9 cellular contexts compared by ENCODE assay signal in the genomic region with DNA sequence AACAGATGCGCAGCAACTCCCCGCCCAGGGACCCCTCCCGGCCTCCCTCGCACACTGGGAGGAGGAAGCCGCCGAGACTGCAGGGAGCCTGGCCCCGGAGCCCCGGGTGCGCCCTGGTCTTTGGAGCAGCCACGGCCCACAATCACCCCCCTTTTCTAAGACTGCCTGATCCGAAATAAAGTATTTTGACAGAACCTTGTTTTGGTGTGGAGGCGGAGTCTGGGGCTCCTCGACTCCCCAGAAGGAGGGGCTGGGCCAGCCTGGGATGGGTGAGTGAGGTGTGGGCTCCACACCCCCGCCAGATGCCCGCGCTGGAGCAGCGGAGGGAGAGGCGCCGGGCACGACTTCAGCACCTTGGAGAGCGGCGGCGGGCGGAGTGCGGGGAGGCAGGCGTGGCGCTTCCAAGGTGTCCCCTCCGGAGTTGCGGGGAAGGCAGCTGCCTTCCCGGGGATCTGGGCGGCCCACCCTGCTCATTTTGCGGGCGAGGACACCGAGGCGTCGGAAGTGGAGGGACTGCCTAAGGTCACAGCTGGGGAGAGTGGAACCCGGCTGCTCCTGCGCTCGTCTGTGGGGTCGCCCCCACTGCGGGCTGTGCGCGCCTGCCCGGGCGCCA. TPM values are rescaled to one million over a fixed set of nuclear protein-coding genes. Genes with fewer than 3 reads are reported as not detected.
DNase-seq lines count a peak whose midpoint lies in the region; ATAC-seq and TF ChIP-seq lines count a peak whose summit lies in the region.
"Had no signal": no experiment of that assay in that cellular context is flagged by ENCODE, and none has a peak within 500 bp of the region (broad histone marks: within the 10 kb centered on the region; RNA-seq: fewer than 3 reads in every experiment).

No MANE protein-coding gene starts in this region.

- H3K9me3 ChIP-seq in ovary (no peaks in the 10 kb centered on the region), aorta (ENCODE audit: control insufficient read depth, low read length) (no peaks in the 10 kb centered on the region)

- DNase-seq in COR-L47 (lab: John Stamatoyannopoulos, UW) (peak; percentile 18), NCI-H1105 treated with DMSO at 0.1 percent for 48 hours (lab: John Stamatoyannopoulos, UW) (peak; percentile 17), erythroblast (lab: John Stamatoyannopoulos, UW) (peak; percentile 63 to 74), ovary (peak; percentile 50 to 82 (median 74)), aorta (peak; percentile 69 to 92), AML-193 (lab: John Stamatoyannopoulos, UW) (no peak), SHP77 (lab: John Stamatoyannopoulos, UW) (no peak)
- peak; percentile 65 for DNase-seq in activated CD8-positive, alpha-beta T cell treated with anti-CD3 and anti-CD28 coated beads for 36 hours

- CTCF ChIA-PET in activated CD8-positive, alpha-beta T cell treated with anti-CD3 and anti-CD28 coated beads for 36 hours (lab: Charles Lee), result interaction anchor here (1.1 kb wide), 1 partner anchor 33 kb away, joined by 4 read pairs; no protein-coding TSS in a partner anchor

- H3K27me3 Mint-ChIP-seq in activated CD8-positive, alpha-beta T cell treated with anti-CD3 and anti-CD28 coated beads for 36 hours, result peaks cover 14% of the 10 kb centered on the region

- H3K27me3 ChIP-seq in ovary (no peaks in the 10 kb centered on the region), aorta (ENCODE audit: control insufficient read depth in 1 of 2, insufficient read depth in 2 of 2, low read length in 1 of 2) (no peaks in the 10 kb centered on the region)

- no peak overlapping the region for H3K4me3 ChIP-seq in ovary
- H3K4me3 ChIP-seq in aorta (ENCODE audit: low read length in 2 of 2), result no peak overlapping the region

- no peak for TF ChIP-seq CTCF in activated CD8-positive, alpha-beta T cell treated with anti-CD3 and anti-CD28 coated beads for 36 hours (IDR thresholded peaks at IDR 0.05)
- TF ChIP-seq CTCF in ovary (IDR thresholded peaks at IDR 0.05), result no peak

- TF ChIP-seq POLR2A in erythroblast (IDR thresholded peaks at IDR 0.05; ENCODE audit: low read length), result no peak
- TF ChIP-seq POLR2A in ovary (IDR thresholded peaks at IDR 0.05), result no peak

- H3K36me3 Mint-ChIP-seq in activated CD8-positive, alpha-beta T cell treated with anti-CD3 and anti-CD28 coated beads for 36 hours (ENCODE audit: low read depth), result no peaks in the 10 kb centered on the region

- POLR2A ChIA-PET in activated CD8-positive, alpha-beta T cell treated with anti-CD3 and anti-CD28 coated beads for 36 hours (lab: Charles Lee), result no interaction called here

- H3K4me1 Mint-ChIP-seq in activated CD8-positive, alpha-beta T cell treated with anti-CD3 and anti-CD28 coated beads for 36 hours (ENCODE audit: low read depth), result peaks cover 3% of the 10 kb centered on the region

- 1 to 3% (median 2%) methylated on average over 41 to 45 of the region's 45 CpGs for WGBS in ovary, 3 donors
- 4 to 5% methylated on average over 37 to 45 of the region's 45 CpGs for WGBS in aorta, 2 donors

- ATAC-seq in activated CD8-positive, alpha-beta T cell treated with anti-CD3 and anti-CD28 coated beads for 36 hours, result peak; percentile 82
- peak; percentile 80 for ATAC-seq in aorta (ENCODE audit: low FRiP score)

- H3K27ac ChIP-seq in ovary (no peak overlapping the region), aorta (ENCODE audit: low read depth in 1 of 2, low read length in 2 of 2) (no peak overlapping the region)

- H3K9me3 Mint-ChIP-seq in activated CD8-positive, alpha-beta T cell treated with anti-CD3 and anti-CD28 coated beads for 36 hours, result no peaks in the 10 kb centered on the region

- no peak overlapping the region for H3K27ac Mint-ChIP-seq in activated CD8-positive, alpha-beta T cell treated with anti-CD3 and anti-CD28 coated beads for 36 hours

- H3K4me3 Mint-ChIP-seq in activated CD8-positive, alpha-beta T cell treated with anti-CD3 and anti-CD28 coated beads for 36 hours, result no peak overlapping the region

- TF ChIP-seq EP300 in ovary (IDR thresholded peaks at IDR 0.05), result no peak

- intact Hi-C loops in activated CD8-positive, alpha-beta T cell treated with anti-CD3 and anti-CD28 coated beads for 36 hours (cut with micrococcal nuclease), result no loop called here
- intact Hi-C loops in ovary (cut with DNase I), result no loop called here
- intact Hi-C loops in aorta (cut with DNase I), result no loop called here

- H3K4me1 ChIP-seq in ovary (ENCODE audit: insufficient read depth), result no peaks in the 10 kb centered on the region
- H3K4me1 ChIP-seq in aorta (ENCODE audit: control insufficient read depth in 1 of 2, insufficient read depth in 2 of 2, low read length in 2 of 2), result no peaks in the 10 kb centered on the region

- H3K36me3 ChIP-seq in ovary (no peaks in the 10 kb centered on the region), aorta (ENCODE audit: control insufficient read depth in 1 of 2, insufficient read depth in 2 of 2, low read length in 1 of 2) (no peaks in the 10 kb centered on the region)

RNA-seq across cellular contexts. Expression of a gene that starts 9.4 kb away (rescaled TPM):
- 10 to 100 TPM; 26.9 to 28.3 TPM for total RNA-seq in activated CD8-positive, alpha-beta T cell treated with anti-CD3 and anti-CD28 coated beads for 36 hours
- total RNA-seq in ovary (10 to 100 TPM; 11.1 to 19.9 (median 16.5) TPM), aorta (10 to 100 TPM; 19.4 to 23.5 TPM)
- polyA plus RNA-seq in ovary (10 to 100 TPM in 1 of 2 donors, under 1 TPM in 1; 0.32 to 16.9 TPM), aorta (10 to 100 TPM; 13.5 to 26.1 TPM)

RNA-seq across cellular contexts. Expression of a gene that starts 9.5 kb away (rescaled TPM):
- total RNA-seq in activated CD8-positive, alpha-beta T cell treated with anti-CD3 and anti-CD28 coated beads for 36 hours, result 1 to 10 TPM; 1.6 to 1.8 TPM
- total RNA-seq in ovary, result 1 to 10 TPM in 6 of 7 donors, under 1 TPM in 1; 0.81 to 1.3 (median 1.2) TPM
- polyA plus RNA-seq in ovary, result 1 to 10 TPM in 1 of 2 donors, under 1 TPM in 1; 0.45 to 1.3 TPM
- total RNA-seq in aorta, result under 1 TPM; 0.29 to 0.63 TPM
- polyA plus RNA-seq in aorta, result 1 to 10 TPM in 1 of 2 donors, under 1 TPM in 1; 0.74 to 1.6 TPM

RNA-seq across cellular contexts. Expression of a gene that starts 19.5 kb away (rescaled TPM):
- total RNA-seq in activated CD8-positive, alpha-beta T cell treated with anti-CD3 and anti-CD28 coated beads for 36 hours, result not detected
- total RNA-seq in ovary (1 to 10 TPM in 1 of 7 donors, not detected in 6; 2.7 TPM), aorta (not detected)
- polyA plus RNA-seq in ovary (1 to 10 TPM in 1 of 2 donors, under 1 TPM in 1; 0.22 to 1.0 TPM), aorta (10 to 100 TPM in 1 of 2 donors, under 1 TPM in 1; 0.15 to 25.2 TPM)
- total RNA-seq: dermis microvascular lymphatic vessel endothelial cell had no signal

RNA-seq across cellular contexts. Expression of a gene that starts 49.0 kb away (rescaled TPM):
- total RNA-seq in activated CD8-positive, alpha-beta T cell treated with anti-CD3 and anti-CD28 coated beads for 36 hours, result 100 to 1,000 TPM; 141 to 145 TPM
- total RNA-seq in ovary (100 to 1,000 TPM in 5 of 7 donors, 10 to 100 TPM in 2; 39.9 to 130 (median 116) TPM), aorta (10 to 100 TPM; 80.8 to 97.8 TPM)
- polyA plus RNA-seq in ovary (100 to 1,000 TPM; 108 to 136 TPM), aorta (100 to 1,000 TPM in 1 of 2 donors, 10 to 100 TPM in 1; 82.4 to 230 TPM)

RNA-seq across cellular contexts. Expression of a gene that starts 56.4 kb away (rescaled TPM):
- total RNA-seq in activated CD8-positive, alpha-beta T cell treated with anti-CD3 and anti-CD28 coated beads for 36 hours, result 1 to 10 TPM; 7.2 to 7.3 TPM
- total RNA-seq in ovary (1 to 10 TPM in 5 of 7 donors, under 1 TPM in 1, not detected in 1; 0.58 to 6.6 (median 2.0) TPM), aorta (1 to 10 TPM; 3.3 to 3.7 TPM)
- polyA plus RNA-seq in ovary (1 to 10 TPM in 1 of 2 donors, under 1 TPM in 1; 0.90 to 1.1 TPM), aorta (1 to 10 TPM; 1.3 to 7.9 TPM)

Comparison
In these comparisons a context has a peak if more than half of its experiments do, and no peak if none do; other contexts are left out.
1. DNase-seq: peak in COR-L47 (single experiment), NCI-H1105 treated with DMSO at 0.1 percent for 48 hours (single experiment), activated CD8-positive, alpha-beta T cell treated with anti-CD3 and anti-CD28 coated beads for 36 hours (single experiment), erythroblast (2 of 2), ovary (5 of 5) and aorta (2 of 2); none in AML-193 (0 of 2) and SHP77 (0 of 2).